In the genomic region with DNA sequence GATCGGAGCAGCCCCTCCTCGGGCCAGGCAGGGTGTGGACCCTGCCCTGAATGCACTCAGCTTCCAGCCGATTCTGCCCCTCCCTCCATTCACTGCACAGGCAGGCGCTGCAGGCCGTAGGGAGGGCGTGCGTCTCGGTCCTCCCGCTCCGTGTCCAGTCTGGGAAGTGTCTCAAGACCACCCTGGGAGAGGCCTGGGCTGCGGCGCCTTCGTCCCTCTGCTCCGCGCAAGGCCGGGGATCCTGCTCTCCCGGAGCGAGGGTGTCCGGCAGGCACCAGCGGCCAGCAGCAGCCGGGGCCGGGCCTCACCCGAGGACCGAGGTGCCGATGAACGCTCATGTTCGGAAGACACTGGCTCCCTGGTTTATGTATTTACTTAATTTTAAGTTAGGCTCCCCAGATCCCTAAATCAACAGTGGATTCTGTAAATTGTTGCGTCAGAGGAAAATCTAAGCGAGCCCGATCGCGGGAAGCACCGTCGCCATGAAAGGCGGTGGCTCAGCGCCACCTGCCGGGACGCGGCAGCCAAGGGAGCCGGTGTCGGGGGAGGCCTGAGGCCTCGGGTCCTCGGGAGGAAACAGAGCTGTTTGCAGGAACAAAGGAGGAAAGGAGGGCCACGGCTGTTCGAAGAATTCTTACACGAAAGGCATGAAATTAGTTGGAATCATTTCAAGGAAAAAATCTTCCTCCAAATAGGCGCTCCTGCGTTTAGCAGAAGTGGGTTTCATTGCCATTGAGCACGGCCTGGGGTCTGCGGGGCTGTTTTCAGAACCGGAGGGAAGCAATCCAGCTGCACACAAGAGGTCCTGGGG, we compare ENCODE assay signal across 8 cellular contexts.
DNase-seq lines count a peak whose midpoint lies in the region; ATAC-seq lines count a peak whose summit lies in the region.

No MANE protein-coding gene starts in this region.

- H3K27me3 ChIP-seq in rectal smooth muscle tissue (ENCODE audit: control insufficient read depth, insufficient read depth, low read length) = no peaks in the 10 kb centered on the region

- no peaks in the 10 kb centered on the region for H3K4me1 Mint-ChIP-seq in activated CD4-positive, alpha-beta T cell treated with anti-CD3 and anti-CD28 coated beads, Interleukin-2, amount 10 ng/mL, durations not matched to agents 7 days and 5 days

- H3K36me3 ChIP-seq in rectal smooth muscle tissue (ENCODE audit: control insufficient read depth, insufficient read depth, low read length) = no peaks in the 10 kb centered on the region

- CTCF ChIA-PET in activated CD4-positive, alpha-beta T cell treated with anti-CD3 and anti-CD28 coated beads, Interleukin-2, amount 10 ng/mL, durations not matched to agents 7 days and 5 days (lab: Charles Lee) = interaction anchor here (1.3 kb wide), 1 partner anchor 23 kb away, joined by 4 read pairs; no protein-coding TSS in a partner anchor

- H3K4me3 Mint-ChIP-seq in activated CD4-positive, alpha-beta T cell treated with anti-CD3 and anti-CD28 coated beads, Interleukin-2, amount 10 ng/mL, durations not matched to agents 7 days and 5 days = no peak overlapping the region

- POLR2A ChIA-PET in activated CD4-positive, alpha-beta T cell treated with anti-CD3 and anti-CD28 coated beads, Interleukin-2, amount 10 ng/mL, durations not matched to agents 7 days and 5 days (lab: Charles Lee) = no interaction called here

- no peak overlapping the region for H3K27ac Mint-ChIP-seq in activated CD4-positive, alpha-beta T cell treated with anti-CD3 and anti-CD28 coated beads, Interleukin-2, amount 10 ng/mL, durations not matched to agents 7 days and 5 days

- DNase-seq in DMS79 treated with DMSO at 0.1 percent for 48 hours (lab: John Stamatoyannopoulos, UW) (peak; percentile 47), NCI-H1105 (lab: John Stamatoyannopoulos, UW) (peak; percentile 56), amygdala (lab: John Stamatoyannopoulos, UW) (peak in 44 of 56 donors; percentile 19 to 80 (median 48)), hepatic stellate cell (ENCODE audit: low spot score) (peak; percentile 87), OCI-M2 (lab: John Stamatoyannopoulos, UW; ENCODE audit: unreplicated experiment) (no peak)
- DNase-seq in activated CD4-positive, alpha-beta T cell treated with anti-CD3 and anti-CD28 coated beads, Interleukin-2, amount 10 ng/mL, durations not matched to agents 7 days and 5 days = no peak

- no peaks in the 10 kb centered on the region for H3K36me3 Mint-ChIP-seq in activated CD4-positive, alpha-beta T cell treated with anti-CD3 and anti-CD28 coated beads, Interleukin-2, amount 10 ng/mL, durations not matched to agents 7 days and 5 days (ENCODE audit: low read depth)

- H3K27me3 Mint-ChIP-seq in activated CD4-positive, alpha-beta T cell treated with anti-CD3 and anti-CD28 coated beads, Interleukin-2, amount 10 ng/mL, durations not matched to agents 7 days and 5 days = no peaks in the 10 kb centered on the region

- peak overlapping the region; percentile 22 for H3K4me3 ChIP-seq in rectal smooth muscle tissue (ENCODE audit: low read length)

- no peak overlapping the region for H3K9ac ChIP-seq in rectal smooth muscle tissue (ENCODE audit: low read length)

- no peak for ATAC-seq in GM19452 (IDR thresholded peaks at IDR 0.05; ENCODE audit: unreplicated experiment)

- no peaks in the 10 kb centered on the region for H3K9me3 Mint-ChIP-seq in activated CD4-positive, alpha-beta T cell treated with anti-CD3 and anti-CD28 coated beads, Interleukin-2, amount 10 ng/mL, durations not matched to agents 7 days and 5 days

- no peaks in the 10 kb centered on the region for H3K4me1 ChIP-seq in rectal smooth muscle tissue (ENCODE audit: control insufficient read depth, insufficient read depth, low read length)

- H3K27ac ChIP-seq in rectal smooth muscle tissue (ENCODE audit: low read depth, low read length) = no peak overlapping the region

Comparison
In these comparisons a context has a peak if more than half of its experiments do, and no peak if none do; other contexts are left out.
1. DNase-seq: peak in DMS79 treated with DMSO at 0.1 percent for 48 hours (single experiment), NCI-H1105 (single experiment), amygdala (44 of 56) and hepatic stellate cell (single experiment); none in OCI-M2 (single experiment) and activated CD4-positive, alpha-beta T cell treated with anti-CD3 and anti-CD28 coated beads, Interleukin-2, amount 10 ng/mL, durations not matched to agents 7 days and 5 days (single experiment).